ENCODE assay signal across 9 cellular contexts in genomic region chr7:100166966-100167911, GRCh38. TPM values are rescaled to one million over a fixed set of nuclear protein-coding genes. Genes with fewer than 3 reads are reported as not detected.
A peak's percentile ranks its signal among the peaks of the same experiment; 100 is the strongest.
DNase-seq lines count a peak whose midpoint lies in the region; ATAC-seq lines count a peak whose summit lies in the region.
"Had no signal": no experiment of that assay in that cellular context is flagged by ENCODE, and none has a peak within 500 bp of the region (broad histone marks: within the 10 kb centered on the region; RNA-seq: fewer than 3 reads in every experiment).

No MANE protein-coding gene starts in this region.

- no peak overlapping the region for H3K27ac ChIP-seq in subcutaneous abdominal adipose tissue (ENCODE audit: low read depth, low read length)

- no peaks in the 10 kb centered on the region for H3K27me3 Mint-ChIP-seq in activated CD4-positive, alpha-beta T cell treated with anti-CD3 and anti-CD28 coated beads for 36 hours
- no peaks in the 10 kb centered on the region for H3K27me3 Mint-ChIP-seq in activated naive CD8-positive, alpha-beta T cell

- no peaks in the 10 kb centered on the region for H3K36me3 ChIP-seq in subcutaneous abdominal adipose tissue (ENCODE audit: control insufficient read depth in 5 of 5, insufficient read depth in 5 of 5, low read length in 5 of 5)

- intact Hi-C loops in activated CD4-positive, alpha-beta T cell treated with anti-CD3 and anti-CD28 coated beads for 36 hours (cut with DNase I, micrococcal nuclease) = loop anchor here in 1 of 2 experiments (5.0 kb wide), 1 partner anchor 50 kb away; the partner anchor contains the start of gene PVRIG
- intact Hi-C loops in left colon (cut with DNase I, micrococcal nuclease) = no loop called here

- CTCF ChIA-PET in activated CD4-positive, alpha-beta T cell treated with anti-CD3 and anti-CD28 coated beads for 36 hours (lab: Charles Lee) = interaction anchor here (0.5 to 1.9 kb wide), 5 partner anchors 9 to 463 kb away, joined by 3 to 12 read pairs (median 3); partner anchors contain the start of genes GPC2 and STAG3

- peaks cover 9 to 37% (median 26%) of the 10 kb centered on the region in 5 donors for H3K27me3 ChIP-seq in subcutaneous abdominal adipose tissue (ENCODE audit: control insufficient read depth in 5 of 5, insufficient read depth in 4 of 5, low read length in 5 of 5)

- H3K4me1 Mint-ChIP-seq in activated CD4-positive, alpha-beta T cell treated with anti-CD3 and anti-CD28 coated beads for 36 hours = peaks cover 79% of the 10 kb centered on the region
- peaks cover 77% of the 10 kb centered on the region for H3K4me1 Mint-ChIP-seq in activated naive CD8-positive, alpha-beta T cell (ENCODE audit: low read depth)

- H3K9me3 ChIP-seq in subcutaneous abdominal adipose tissue (ENCODE audit: control insufficient read depth in 5 of 5, low read length in 5 of 5) = no peaks in the 10 kb centered on the region

- DNase-seq in activated CD4-positive, alpha-beta T cell treated with anti-CD3 and anti-CD28 coated beads for 36 hours = no peak
- DNase-seq in activated CD4-positive, alpha-beta T cell treated with anti-CD3 and anti-CD28 coated beads for 1 hour = no peak
- DNase-seq in left colon = peak in 1 of 2 donors; percentile 24
- no peak for DNase-seq in foreskin melanocyte
- DNase-seq in UCSD-AML1 (lab: John Stamatoyannopoulos, UW; ENCODE audit: unreplicated experiment) = no peak
- DNase-seq: immature natural killer cell had no signal

- H3K4me3 Mint-ChIP-seq in activated CD4-positive, alpha-beta T cell treated with anti-CD3 and anti-CD28 coated beads for 36 hours = peak overlapping the region; percentile 70
- peak overlapping the region; percentile 85 for H3K4me3 Mint-ChIP-seq in activated naive CD8-positive, alpha-beta T cell

- POLR2A ChIA-PET in activated CD4-positive, alpha-beta T cell treated with anti-CD3 and anti-CD28 coated beads for 36 hours (lab: Charles Lee) = interaction anchor here (0.6 to 2.1 kb wide), 7 partner anchors 8 to 263 kb away, joined by 3 to 11 read pairs (median 3); partner anchors contain the start of genes GPC2 and STAG3

- H3K9me3 Mint-ChIP-seq in activated CD4-positive, alpha-beta T cell treated with anti-CD3 and anti-CD28 coated beads for 36 hours (ENCODE audit: low read depth) = no peaks in the 10 kb centered on the region
- no peaks in the 10 kb centered on the region for H3K9me3 Mint-ChIP-seq in activated naive CD8-positive, alpha-beta T cell (ENCODE audit: low read depth)

- peak overlapping the region; percentile 86 for H3K27ac Mint-ChIP-seq in activated CD4-positive, alpha-beta T cell treated with anti-CD3 and anti-CD28 coated beads for 36 hours
- H3K27ac Mint-ChIP-seq in activated naive CD8-positive, alpha-beta T cell = peak overlapping the region; percentile 81

- ATAC-seq in activated CD4-positive, alpha-beta T cell treated with anti-CD3 and anti-CD28 coated beads for 36 hours = no peak
- ATAC-seq in left colon (peak; percentile 24), HG03196 (IDR thresholded peaks at IDR 0.05; ENCODE audit: unreplicated experiment) (no peak)

- H3K4me3 ChIP-seq in subcutaneous abdominal adipose tissue (ENCODE audit: low read depth in 1 of 5, low read length in 5 of 5) = peak overlapping the region; percentile 23 to 78 (median 69)

- H3K9ac ChIP-seq in subcutaneous abdominal adipose tissue (ENCODE audit: low read length in 5 of 5) = peak overlapping the region in 1 of 5 donors; percentile 52

- H3K36me3 Mint-ChIP-seq in activated CD4-positive, alpha-beta T cell treated with anti-CD3 and anti-CD28 coated beads for 36 hours (ENCODE audit: low read depth) = no peaks in the 10 kb centered on the region
- no peaks in the 10 kb centered on the region for H3K36me3 Mint-ChIP-seq in activated naive CD8-positive, alpha-beta T cell
- H3K36me3 Mint-ChIP-seq: immature natural killer cell had no signal

- H3K4me1 ChIP-seq in subcutaneous abdominal adipose tissue (ENCODE audit: control insufficient read depth in 5 of 5, insufficient read depth in 5 of 5, low read length in 5 of 5) = peaks cover 0 to 34% (median 24%) of the 10 kb centered on the region in 5 donors

RNA-seq across cellular contexts. Expression of gene GAL3ST4, which starts 1.2 kb away (rescaled TPM):
- 1 to 10 TPM; 4.6 to 7.2 TPM for total RNA-seq in activated CD4-positive, alpha-beta T cell treated with anti-CD3 and anti-CD28 coated beads for 36 hours
- total RNA-seq in left colon = 10 to 100 TPM in 1 of 2 donors, 1 to 10 TPM in 1; 8.0 to 10.9 TPM

RNA-seq across cellular contexts. Expression of gene TRAPPC14, which starts 8.7 kb away (rescaled TPM):
- total RNA-seq in activated CD4-positive, alpha-beta T cell treated with anti-CD3 and anti-CD28 coated beads for 36 hours = 10 to 100 TPM; 15.0 to 17.6 TPM
- 10 to 100 TPM; 54.9 to 62.1 TPM for total RNA-seq in left colon

RNA-seq across cellular contexts. Expression of gene GPC2, which starts 9.9 kb away (rescaled TPM):
- total RNA-seq in activated CD4-positive, alpha-beta T cell treated with anti-CD3 and anti-CD28 coated beads for 36 hours = 1 to 10 TPM; 5.3 to 6.1 TPM
- 1 to 10 TPM; 4.0 to 5.7 TPM for total RNA-seq in left colon

RNA-seq across cellular contexts. Expression of gene STAG3, which starts 10.5 kb away (rescaled TPM):
- total RNA-seq in activated CD4-positive, alpha-beta T cell treated with anti-CD3 and anti-CD28 coated beads for 36 hours = 10 to 100 TPM; 24.7 to 28.3 TPM
- total RNA-seq in left colon = 1 to 10 TPM; 1.2 to 2.0 TPM

RNA-seq across cellular contexts. Expression of gene LAMTOR4, which starts 18.5 kb away (rescaled TPM):
- total RNA-seq in activated CD4-positive, alpha-beta T cell treated with anti-CD3 and anti-CD28 coated beads for 36 hours = 100 to 1,000 TPM in 1 of 2 experiments, 10 to 100 TPM in 1; 69.6 to 120 TPM
- 100 to 1,000 TPM; 224 to 268 TPM for total RNA-seq in left colon
